8 cellular contexts compared by ENCODE assay signal in genomic region chr1:88998716-88999115, GRCh38. TPM values are rescaled to one million over a fixed set of nuclear protein-coding genes. Genes with fewer than 3 reads are reported as not detected.
DNase-seq lines count a peak whose midpoint lies in the region; ATAC-seq and TF ChIP-seq lines count a peak whose summit lies in the region.

No MANE protein-coding gene starts in this region.

- H3K36me3 Mint-ChIP-seq in naive thymus-derived CD4-positive, alpha-beta T cell, result peaks cover 0 to 21% (median 3%) of the 10 kb centered on the region in 5 donors

- no peaks in the 10 kb centered on the region for H3K36me3 ChIP-seq in naive thymus-derived CD4-positive, alpha-beta T cell (ENCODE audit: control insufficient read depth in 2 of 3, insufficient read depth in 3 of 3, low read length in 3 of 3)

- no peaks in the 10 kb centered on the region for H3K9me3 ChIP-seq in naive thymus-derived CD4-positive, alpha-beta T cell (ENCODE audit: control insufficient read depth in 2 of 3, low read length in 3 of 3)

- H3K27me3 Mint-ChIP-seq in naive thymus-derived CD4-positive, alpha-beta T cell, result peaks cover 0 to 2% (median 0%) of the 10 kb centered on the region in 5 donors

- DNase-seq in AG08396 (ENCODE audit: low spot score), result peak; percentile 41
- peak; percentile 65 for DNase-seq in NCI-H1092 (lab: John Stamatoyannopoulos, UW)
- DNase-seq in SHP77 treated with DMSO at 0.1 percent for 48 hours (lab: John Stamatoyannopoulos, UW), result peak; percentile 54
- DNase-seq in epithelial cell of esophagus (ENCODE audit: low read depth), result peak; percentile 75
- DNase-seq in naive thymus-derived CD4-positive, alpha-beta T cell, result peak in 7 of 9 donors; percentile 59 to 81 (median 76)
- DNase-seq in T1000 (lab: John Stamatoyannopoulos, UW), result no peak

- intact Hi-C loops in naive thymus-derived CD4-positive, alpha-beta T cell (cut with micrococcal nuclease), result loop anchor here (1.0 to 2.0 kb wide), 8 partner anchors 14 to 457 kb away; partner anchors contain the start of genes GBP1 (in 1 of the 2) and GBP2 (in 1 of the 2)

- POLR2A ChIA-PET in naive thymus-derived CD4-positive, alpha-beta T cell (lab: Charles Lee), result interaction anchor here (2.0 kb wide), 1 partner anchor 10 kb away, joined by 6 read pairs; no protein-coding TSS in a partner anchor

- peak; percentile 83 for ATAC-seq in HG02571 (IDR thresholded peaks at IDR 0.05; ENCODE audit: unreplicated experiment)
- ATAC-seq in naive thymus-derived CD4-positive, alpha-beta T cell, result peak; percentile 90

- peak overlapping the region in 1 of 9 donors; percentile 68 for H3K27ac Mint-ChIP-seq in naive thymus-derived CD4-positive, alpha-beta T cell

- H3K4me3 Mint-ChIP-seq in naive thymus-derived CD4-positive, alpha-beta T cell, result no peak overlapping the region

- CTCF ChIA-PET in naive thymus-derived CD4-positive, alpha-beta T cell (lab: Charles Lee), result interaction anchor here (0.6 to 4.6 kb wide), 13 partner anchors 15 to 459 kb away, joined by 3 to 38 read pairs (median 4); no protein-coding TSS in a partner anchor

- H3K4me3 ChIP-seq in epithelial cell of esophagus (ENCODE audit: low read length), result no peak overlapping the region
- H3K4me3 ChIP-seq in naive thymus-derived CD4-positive, alpha-beta T cell (ENCODE audit: low read length), result no peak overlapping the region

- TF ChIP-seq CTCF in GM12874 (IDR thresholded peaks at IDR 0.05; ENCODE audit: insufficient read depth, low read depth, low read length) (0 out of 2 replicates have a peak, but pooled peaks have one; percentile 10), epithelial cell of esophagus (IDR thresholded peaks at IDR 0.05; ENCODE audit: insufficient read depth, low read depth, low read length, missing control alignments) (peak; percentile 38)

- H3K4me1 Mint-ChIP-seq in naive thymus-derived CD4-positive, alpha-beta T cell, result peaks cover 17 to 49% (median 34%) of the 10 kb centered on the region in 7 donors

- H3K27ac ChIP-seq in naive thymus-derived CD4-positive, alpha-beta T cell (ENCODE audit: low read depth, low read length), result no peak overlapping the region

- H3K4me1 ChIP-seq in naive thymus-derived CD4-positive, alpha-beta T cell (ENCODE audit: control insufficient read depth in 2 of 2, insufficient read depth in 2 of 2, low read length in 2 of 2), result peaks cover 12 to 19% of the 10 kb centered on the region in 2 donors

- no peaks in the 10 kb centered on the region for H3K27me3 ChIP-seq in naive thymus-derived CD4-positive, alpha-beta T cell (ENCODE audit: control insufficient read depth in 2 of 2, insufficient read depth in 2 of 2, low read length in 2 of 2)

- peaks cover 0 to 27% (median 1%) of the 10 kb centered on the region in 11 donors for H3K9me3 Mint-ChIP-seq in naive thymus-derived CD4-positive, alpha-beta T cell

RNA-seq across cellular contexts. Expression of gene KYAT3, which starts 6.3 kb away (rescaled TPM):
- total RNA-seq in naive thymus-derived CD4-positive, alpha-beta T cell, result 10 to 100 TPM; 16.3 to 28.9 (median 27.6) TPM
- 10 to 100 TPM; 23.3 to 27.4 TPM for polyA plus RNA-seq in naive thymus-derived CD4-positive, alpha-beta T cell

RNA-seq across cellular contexts. Expression of gene RBMXL1, which starts 6.3 kb away (rescaled TPM):
- 10 to 100 TPM; 16.3 to 26.7 (median 21.6) TPM for total RNA-seq in naive thymus-derived CD4-positive, alpha-beta T cell
- 10 to 100 TPM; 12.5 to 13.5 TPM for polyA plus RNA-seq in naive thymus-derived CD4-positive, alpha-beta T cell

RNA-seq across cellular contexts. Expression of gene GBP3, which starts 23.9 kb away (rescaled TPM):
- 10 to 100 TPM; 15.9 to 39.9 (median 31.9) TPM for total RNA-seq in naive thymus-derived CD4-positive, alpha-beta T cell
- polyA plus RNA-seq in naive thymus-derived CD4-positive, alpha-beta T cell, result 10 to 100 TPM; 11.1 to 11.9 TPM
